ENCODE assay signal across 8 cellular contexts in genomic region chr10:73781879-73782748, GRCh38. TPM values are rescaled to one million over a fixed set of nuclear protein-coding genes. Genes with fewer than 3 reads are reported as not detected.
A peak's percentile ranks its signal among the peaks of the same experiment; 100 is the strongest.
DNase-seq lines count a peak whose midpoint lies in the region; ATAC-seq and TF ChIP-seq lines count a peak whose summit lies in the region.

Gene CHCHD1 (plus strand): TSS chr10:73782048. CDS start chr10:73782076, 28 bp downstream.

- no peaks in the 10 kb centered on the region for H3K27me3 Mint-ChIP-seq in activated T-cell treated with anti-CD3 and anti-CD28 coated beads, Interleukin-2, amount 50 U/mL, for 4 hours (ENCODE audit: low read depth)

- DNase-seq in CMK (ENCODE audit: low read depth) (peak; percentile 80), HuH-7 (ENCODE audit: low spot score) (peak; percentile 87), PC-9 (peak; percentile 84 to 90)
- DNase-seq in activated T-cell treated with anti-CD3 and anti-CD28 coated beads, Interleukin-2, amount 50 U/mL, for 4 hours: peak; percentile 85
- peak; percentile 88 for DNase-seq in stimulated activated CD8-positive, alpha-beta memory T cell treated with anti-CD3 and anti-CD28 coated beads, Interleukin-7, amount 100 ng/mL, for 24 hours (ENCODE audit: low read depth)

- POLR2A ChIA-PET in PC-9 (lab: Charles Lee; ENCODE audit: unreplicated experiment): interaction anchor here (0.5 to 0.6 kb wide), 3 partner anchors 10 to 286 kb away, joined by 3 to 6 read pairs (median 4); partner anchors contain the start of gene SEC24C

- no peaks in the 10 kb centered on the region for H3K27me3 ChIP-seq in PC-9 (ENCODE audit: insufficient read depth, low read depth)
- H3K27me3 ChIP-seq in muscle layer of duodenum (ENCODE audit: low read depth, low read length): no peaks in the 10 kb centered on the region

- no peak for TF ChIP-seq CTCF in PC-9 (conservative IDR thresholded peaks at IDR 0.05)

- ATAC-seq in GM21360 (IDR thresholded peaks at IDR 0.05; ENCODE audit: unreplicated experiment): peak; percentile 53
- ATAC-seq in activated T-cell treated with anti-CD3 and anti-CD28 coated beads, Interleukin-2, amount 50 U/mL, for 4 hours: peak; percentile 78 to 81
- ATAC-seq in esophagus mucosa: peak; percentile 71

- peak within 1 kb of the TSS; percentile 32 for H3K27ac ChIP-seq in PC-9
- H3K27ac ChIP-seq in muscle layer of duodenum (ENCODE audit: low read length): peak within 1 kb of the TSS; percentile 88

- H3K4me1 ChIP-seq in PC-9 (replicated peaks; ENCODE audit: insufficient read depth): peaks cover 34% of the 10 kb centered on the region
- H3K4me1 ChIP-seq in muscle layer of duodenum (ENCODE audit: control insufficient read depth in 1 of 2, insufficient read depth in 2 of 2, low read length in 2 of 2): peaks cover 15 to 44% of the 10 kb centered on the region in 2 donors

- peak within 1 kb of the TSS; percentile 98 for H3K4me3 Mint-ChIP-seq in activated T-cell treated with anti-CD3 and anti-CD28 coated beads, Interleukin-2, amount 50 U/mL, for 4 hours

- peak within 1 kb of the TSS; percentile 96 for H3K4me2 ChIP-seq in PC-9

- H3K4me1 Mint-ChIP-seq in activated T-cell treated with anti-CD3 and anti-CD28 coated beads, Interleukin-2, amount 50 U/mL, for 4 hours (ENCODE audit: low read depth): peaks cover 52% of the 10 kb centered on the region

- no TSS peak for BruUV-seq in PC-9 (replicated peaks; lab: Mats Ljungman, UMichigan)

- H3K36me3 ChIP-seq in PC-9 (ENCODE audit: low read depth) (no peaks in the 10 kb centered on the region), muscle layer of duodenum (ENCODE audit: control insufficient read depth in 1 of 2, insufficient read depth in 2 of 2, low read length in 2 of 2) (peaks cover 0 to 11% of the 10 kb centered on the region in 2 donors)

- peak within 1 kb of the TSS; percentile 74 for H3K4me3 ChIP-seq in PC-9
- peak within 1 kb of the TSS; percentile 74 to 93 for H3K4me3 ChIP-seq in muscle layer of duodenum (ENCODE audit: low read depth in 1 of 2, low read length in 2 of 2)

- CTCF ChIA-PET in PC-9 (lab: Charles Lee): no interaction called here

- peaks cover 42% of the 10 kb centered on the region for H3F3A ChIP-seq in PC-9 (ENCODE audit: insufficient read depth, low read depth)

- H3K9me3 Mint-ChIP-seq in activated T-cell treated with anti-CD3 and anti-CD28 coated beads, Interleukin-2, amount 50 U/mL, for 4 hours: no peaks in the 10 kb centered on the region

- H3K79me2 ChIP-seq in PC-9 (ENCODE audit: low read depth): peaks cover 65% of the 10 kb centered on the region

- H2AFZ ChIP-seq in PC-9: peak within 1 kb of the TSS; percentile 90

- H4K20me1 ChIP-seq in PC-9 (ENCODE audit: insufficient read depth): peaks cover 11% of the 10 kb centered on the region; the same call in 1 of the 2 replicates

- H3K36me3 Mint-ChIP-seq in activated T-cell treated with anti-CD3 and anti-CD28 coated beads, Interleukin-2, amount 50 U/mL, for 4 hours (ENCODE audit: insufficient read depth): peaks cover 7% of the 10 kb centered on the region

- H3K9me3 ChIP-seq in PC-9 (ENCODE audit: insufficient read depth, low read depth) (no peaks in the 10 kb centered on the region), muscle layer of duodenum (ENCODE audit: control insufficient read depth in 1 of 2, low read length in 2 of 2) (no peaks in the 10 kb centered on the region)

- H3K9me2 ChIP-seq in PC-9 (ENCODE audit: insufficient read depth): no peaks in the 10 kb centered on the region

- intact Hi-C loops in PC-9 (cut with micrococcal nuclease; ENCODE audit: unreplicated experiment): no loop called here

RNA-seq across cellular contexts. Expression of gene CHCHD1, which starts in this region (rescaled TPM):
- total RNA-seq in PC-9 (2021) (44.1 and 44.5 TPM in 2 replicates), esophagus mucosa (23.5 TPM)
- total RNA-seq in activated T-cell treated with anti-CD3 and anti-CD28 coated beads, Interleukin-2, amount 50 U/mL, for 4 hours: 10 to 100 TPM; 34.7 to 35.9 (median 35.9) TPM

Comparison
In these comparisons a context has a peak if more than half of its experiments do, and no peak if none do; other contexts are left out.
1. Peak in every context shown above with its lines: DNase-seq, ATAC-seq, H3K4me3 ChIP-seq and H3K27ac ChIP-seq.